In the genomic region with DNA sequence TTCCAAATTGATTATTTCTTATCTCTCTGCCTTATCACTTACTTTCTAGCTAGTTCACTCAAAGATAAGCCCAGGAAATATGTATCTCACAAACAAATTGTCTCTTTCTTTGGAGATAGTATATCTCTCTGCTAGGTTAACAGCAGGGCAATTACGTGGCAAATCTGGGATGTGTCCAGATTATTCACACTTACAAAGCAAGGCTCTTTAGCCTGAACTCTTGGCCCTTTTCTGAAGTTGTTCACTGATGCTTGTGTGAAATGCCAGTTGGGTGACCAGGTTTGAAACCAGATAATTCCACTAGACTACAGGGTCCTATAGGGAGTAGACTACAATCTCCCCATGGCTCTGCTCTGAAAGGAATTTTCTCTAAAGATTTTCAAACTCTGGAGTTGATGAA, we compare ENCODE assay signal across 14 cellular contexts.
"Had no signal": no experiment of that assay in that cellular context is flagged by ENCODE, and none has a peak within 500 bp of the region (broad histone marks: within the 10 kb centered on the region; RNA-seq: fewer than 3 reads in every experiment).

No MANE protein-coding gene starts in this region.

- H3K27me3 ChIP-seq: testis, upper lobe of right lung had no signal

- H3K27me3 Mint-ChIP-seq: activated naive CD8-positive, alpha-beta T cell treated with anti-CD3 and anti-CD28 coated beads for 36 hours had no signal

- H3K27ac ChIP-seq: coronary artery, testis, upper lobe of right lung had no signal

- H3K4me1 ChIP-seq: testis, upper lobe of right lung had no signal

- H3K4me3 ChIP-seq: coronary artery, testis, upper lobe of right lung had no signal

- H3K4me3 Mint-ChIP-seq: activated naive CD8-positive, alpha-beta T cell treated with anti-CD3 and anti-CD28 coated beads for 36 hours; activated T-cell treated with anti-CD3 and anti-CD28 coated beads, Interleukin-2, amount 50 U/mL, for 72 hours; nephron progenitor cell; stimulated activated naive CD8-positive, alpha-beta T cell treated with anti-CD3 and anti-CD28 coated beads, Interleukin-15, amount 100 ng/mL, for 72 hours had no signal

- H3K36me3 Mint-ChIP-seq: activated naive CD8-positive, alpha-beta T cell treated with anti-CD3 and anti-CD28 coated beads for 36 hours had no signal

- H3K9me3 ChIP-seq: testis, upper lobe of right lung had no signal

- ATAC-seq: activated T-cell treated with anti-CD3 and anti-CD28 coated beads, Interleukin-2, amount 50 U/mL, for 72 hours; stimulated activated naive CD8-positive, alpha-beta T cell treated with anti-CD3 and anti-CD28 coated beads, Interleukin-15, amount 100 ng/mL, for 72 hours; upper lobe of right lung had no signal

- H3K27ac Mint-ChIP-seq: activated naive CD8-positive, alpha-beta T cell treated with anti-CD3 and anti-CD28 coated beads for 36 hours; activated T-cell treated with anti-CD3 and anti-CD28 coated beads, Interleukin-2, amount 50 U/mL, for 72 hours; nephron progenitor cell; stimulated activated naive CD8-positive, alpha-beta T cell treated with anti-CD3 and anti-CD28 coated beads, Interleukin-15, amount 100 ng/mL, for 72 hours had no signal

- H3K9me3 Mint-ChIP-seq: activated naive CD8-positive, alpha-beta T cell treated with anti-CD3 and anti-CD28 coated beads for 36 hours; nephron progenitor cell had no signal

- H3K4me1 Mint-ChIP-seq: activated naive CD8-positive, alpha-beta T cell treated with anti-CD3 and anti-CD28 coated beads for 36 hours; nephron progenitor cell; stimulated activated naive CD8-positive, alpha-beta T cell treated with anti-CD3 and anti-CD28 coated beads, Interleukin-15, amount 100 ng/mL, for 72 hours had no signal

- DNase-seq: activated CD4-positive, alpha-beta T cell treated with anti-CD3 and anti-CD28 coated beads, Interleukin-2, amount 50 U/mL, for 48 hours; activated CD4-positive, CD25-positive, alpha-beta regulatory T cell treated with anti-CD3 and anti-CD28 coated beads, Interleukin-2, amount 50 U/mL, for 72 hours; activated gamma-delta T cell treated with Interleukin-2 at 50 U/mL for 16 hours; activated naive CD8-positive, alpha-beta T cell treated with anti-CD3 and anti-CD28 coated beads for 36 hours; activated T-cell treated with anti-CD3 and anti-CD28 coated beads, Interleukin-2, amount 50 U/mL, for 72 hours; central memory CD4-positive, alpha-beta T cell; effector CD4-positive, alpha-beta T cell; mesenchymal stem cell; nephron progenitor cell; stimulated activated CD4-positive, alpha-beta T cell treated with anti-CD3 and anti-CD28 coated beads, Interleukin-4, amount 100 ng/mL, for 4 hours; stimulated activated naive CD8-positive, alpha-beta T cell treated with anti-CD3 and anti-CD28 coated beads, Interleukin-15, amount 100 ng/mL, for 72 hours; testis; upper lobe of right lung had no signal

- H3K36me3 ChIP-seq: upper lobe of right lung had no signal
